ENCODE assay signal across 18 cellular contexts in genomic region chr2:86706220-86706619, GRCh38.
"Had no signal": no experiment of that assay in that cellular context is flagged by ENCODE, and none has a peak within 500 bp of the region (broad histone marks: within the 10 kb centered on the region; RNA-seq: fewer than 3 reads in every experiment).

No MANE protein-coding gene starts in this region.

- H3K27ac Mint-ChIP-seq: activated naive CD8-positive, alpha-beta T cell; activated T-cell treated with anti-CD3 and anti-CD28 coated beads, Interleukin-2, amount 50 U/mL, for 24 hours; activated T-helper 2 cell treated with anti-CD3 and anti-CD28 coated beads, Interferon-gamma antibody, Interleukin-2, Interleukin-4, amounts not matched to agents 10 μg/mL and 5 μg/mL and 100 μg/mL, durations not matched to agents 14 hours and 24 hours and 36 hours; effector memory CD8-positive, alpha-beta T cell; natural killer cell; stimulated activated naive CD8-positive, alpha-beta T cell treated with anti-CD3 and anti-CD28 coated beads, Interleukin-15, Interleukin-2, amounts not matched to agents 100 ng/mL and 50 ng/mL, for 24 hours; T-cell; T-helper 2 cell treated with Interferon-gamma antibody and Interleukin-4, amounts not matched to agents 5 μg/mL and 100 μg/mL, for 36 hours had no signal

- ATAC-seq: effector memory CD8-positive, alpha-beta T cell; esophagus mucosa; natural killer cell; T-cell had no signal

- DNase-seq: activated CD4-positive, alpha-beta T cell treated with anti-CD3 and anti-CD28 coated beads, Interleukin-2, amount 50 U/mL, for 4 hours; activated CD8-positive, alpha-beta memory T cell treated with anti-CD3 and anti-CD28 coated beads for 24 hours; activated CD8-positive, alpha-beta memory T cell treated with anti-CD3 and anti-CD28 coated beads, Interleukin-2, amount 50 U/mL, for 4 hours; activated naive CD4-positive, alpha-beta T cell; activated T-cell treated with anti-CD3 and anti-CD28 coated beads, Interleukin-2, amount 50 U/mL, for 24 hours; adrenal gland; brain microvascular endothelial cell; central memory CD4-positive, alpha-beta T cell; effector memory CD8-positive, alpha-beta T cell; foreskin melanocyte; hypothalamus; natural killer cell; T-cell had no signal

- H3K9me3 Mint-ChIP-seq: effector memory CD8-positive, alpha-beta T cell had no signal

- H3K27me3 Mint-ChIP-seq: activated naive CD8-positive, alpha-beta T cell; stimulated activated naive CD8-positive, alpha-beta T cell treated with anti-CD3 and anti-CD28 coated beads, Interleukin-15, Interleukin-2, amounts not matched to agents 100 ng/mL and 50 ng/mL, for 24 hours; T-cell had no signal

- H3K36me3 Mint-ChIP-seq: natural killer cell had no signal

- H3K4me3 Mint-ChIP-seq: activated naive CD8-positive, alpha-beta T cell; activated T-cell treated with anti-CD3 and anti-CD28 coated beads, Interleukin-2, amount 50 U/mL, for 24 hours; effector memory CD8-positive, alpha-beta T cell; natural killer cell; stimulated activated naive CD8-positive, alpha-beta T cell treated with anti-CD3 and anti-CD28 coated beads, Interleukin-15, Interleukin-2, amounts not matched to agents 100 ng/mL and 50 ng/mL, for 24 hours; T-cell; T-helper 2 cell treated with Interferon-gamma antibody and Interleukin-4, amounts not matched to agents 5 μg/mL and 100 μg/mL, for 36 hours had no signal

- H3K4me1 Mint-ChIP-seq: natural killer cell, T-cell had no signal
